25 cellular contexts compared by ENCODE assay signal in the genomic region with DNA sequence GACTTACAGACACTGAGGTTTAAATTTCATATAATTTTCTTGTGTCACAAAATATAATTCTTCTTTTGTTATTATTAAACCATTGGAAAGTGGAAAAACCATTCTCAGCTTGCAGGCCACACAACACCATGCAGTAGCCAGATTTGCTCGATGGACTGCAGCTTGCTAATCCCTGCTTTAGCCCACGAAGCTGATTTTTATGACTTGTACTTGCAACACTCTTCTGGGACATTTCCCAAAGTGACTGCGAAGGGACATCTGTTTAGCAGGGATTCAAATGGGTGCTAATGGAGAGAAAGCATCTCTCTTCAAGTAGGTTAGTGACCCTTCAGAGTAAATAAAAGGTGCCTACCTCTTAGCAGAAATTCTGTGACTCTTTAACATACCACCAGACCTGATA.
"Had no signal": no experiment of that assay in that cellular context is flagged by ENCODE, and none has a peak within 500 bp of the region (broad histone marks: within the 10 kb centered on the region; RNA-seq: fewer than 3 reads in every experiment).

No MANE protein-coding gene starts in this region.

- H3K36me3 ChIP-seq: gastroesophageal sphincter, heart left ventricle, lower lobe of right lung, ovary, sigmoid colon, thoracic aorta, tibial nerve, upper lobe of left lung had no signal

- H2AFZ ChIP-seq: hepatocyte had no signal

- H3K36me3 Mint-ChIP-seq: natural killer cell; stimulated activated naive B cell treated with anti-CD40 and anti-IgM and Interleukin-4, amounts not matched to agents 10 μg/mL and 1 μg/mL and 100 μg/mL, for 72 hours had no signal

- H3K4me1 ChIP-seq: gastroesophageal sphincter, lower lobe of right lung, psoas muscle, sigmoid colon, tibial nerve had no signal

- H3K4me2 ChIP-seq: hepatocyte had no signal

- ATAC-seq: effector memory CD8-positive, alpha-beta T cell; foreskin keratinocyte; gastroesophageal sphincter; heart left ventricle; left lobe of liver; lower lobe of right lung; natural killer cell; psoas muscle; right cardiac atrium; stimulated activated naive B cell treated with anti-CD40 and anti-IgM and Interleukin-4, amounts not matched to agents 10 μg/mL and 1 μg/mL and 100 μg/mL, for 72 hours had no signal

- DNase-seq: cortex of kidney; effector memory CD8-positive, alpha-beta T cell; erythroblast; foreskin keratinocyte; heart left ventricle; kidney; lower lobe of right lung; natural killer cell; occipital lobe; ovary; posterior cingulate gyrus; psoas muscle; right cardiac atrium; sigmoid colon; stimulated activated CD4-positive, alpha-beta T cell treated with anti-CD3 and anti-CD28 coated beads, Interleukin-15, amount 100 ng/mL, for 24 hours; stimulated activated CD4-positive, alpha-beta T cell treated with anti-CD3 and anti-CD28 coated beads, Interleukin-2, amount 100 ng/mL, for 48 hours; stimulated activated naive B cell treated with anti-CD40 and anti-IgM and Interleukin-4, amounts not matched to agents 10 μg/mL and 1 μg/mL and 100 μg/mL, for 72 hours; upper lobe of left lung had no signal

- H3K4me3 ChIP-seq: gastroesophageal sphincter, heart left ventricle, hepatocyte, lower lobe of right lung, ovary, psoas muscle, sigmoid colon, skin epidermis, thoracic aorta, tibial nerve, upper lobe of left lung had no signal

- H3K9me3 Mint-ChIP-seq: effector memory CD8-positive, alpha-beta T cell; natural killer cell; stimulated activated naive CD8-positive, alpha-beta T cell treated with anti-CD3 and anti-CD28 coated beads, Interleukin-15, Interleukin-2, amounts not matched to agents 100 ng/mL and 50 ng/mL, for 24 hours had no signal

- H3K9me3 ChIP-seq: gastroesophageal sphincter, heart left ventricle, lower lobe of right lung, ovary, psoas muscle, sigmoid colon, thoracic aorta, tibial nerve, upper lobe of left lung had no signal

- H3K27ac Mint-ChIP-seq: effector memory CD8-positive, alpha-beta T cell; natural killer cell; stimulated activated naive B cell treated with anti-CD40 and anti-IgM and Interleukin-4, amounts not matched to agents 10 μg/mL and 1 μg/mL and 100 μg/mL, for 72 hours; stimulated activated naive CD8-positive, alpha-beta T cell treated with anti-CD3 and anti-CD28 coated beads, Interleukin-15, Interleukin-2, amounts not matched to agents 100 ng/mL and 50 ng/mL, for 24 hours had no signal

- H3K27ac ChIP-seq: foreskin keratinocyte, gastroesophageal sphincter, heart left ventricle, hepatocyte, lower lobe of right lung, ovary, psoas muscle, sigmoid colon, skin epidermis, thoracic aorta, tibial nerve, upper lobe of left lung had no signal

- H3K79me2 ChIP-seq: hepatocyte had no signal

- H3K4me3 Mint-ChIP-seq: effector memory CD8-positive, alpha-beta T cell; natural killer cell; stimulated activated naive B cell treated with anti-CD40 and anti-IgM and Interleukin-4, amounts not matched to agents 10 μg/mL and 1 μg/mL and 100 μg/mL, for 72 hours; stimulated activated naive CD8-positive, alpha-beta T cell treated with anti-CD3 and anti-CD28 coated beads, Interleukin-15, Interleukin-2, amounts not matched to agents 100 ng/mL and 50 ng/mL, for 24 hours had no signal

- H3K27me3 ChIP-seq: foreskin keratinocyte, hepatocyte, ovary, sigmoid colon, tibial nerve, upper lobe of left lung had no signal
